In the genomic region with DNA sequence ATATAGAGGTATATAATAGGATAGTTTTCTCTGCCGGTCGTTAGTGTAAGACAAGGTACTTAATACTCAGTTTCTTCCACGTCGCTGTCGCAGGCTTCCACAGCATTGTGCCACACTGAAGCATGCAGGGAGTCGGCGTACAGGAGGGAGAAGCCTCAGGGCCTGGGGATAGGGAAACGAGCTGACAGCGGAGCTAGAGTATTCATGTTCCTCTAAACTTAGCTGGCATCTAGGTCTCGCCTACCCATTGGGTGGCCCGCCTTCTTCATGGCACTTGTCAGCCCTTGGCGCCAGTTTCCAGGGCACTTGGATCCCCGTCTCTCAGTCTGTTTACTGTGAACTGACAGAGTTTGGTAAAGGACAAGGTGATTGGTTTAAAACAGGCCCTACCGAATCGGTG, we compare ENCODE assay signal across 20 cellular contexts.
DNase-seq lines count a peak whose midpoint lies in the region; ATAC-seq, FAIRE-seq and TF ChIP-seq lines count a peak whose summit lies in the region.
"Had no signal": no experiment of that assay in that cellular context is flagged by ENCODE, and none has a peak within 500 bp of the region (broad histone marks: within the 10 kb centered on the region; RNA-seq: fewer than 3 reads in every experiment).

No MANE protein-coding gene starts in this region.

- H3K27ac Mint-ChIP-seq in GM23338, result no peak overlapping the region
- H3K27ac Mint-ChIP-seq in activated naive CD8-positive, alpha-beta T cell treated with anti-CD3 and anti-CD28 coated beads, Interleukin-2, amount 10 ng/mL, durations not matched to agents 7 days and 5 days, result peak overlapping the region; percentile 79
- H3K27ac Mint-ChIP-seq: brain; neural progenitor cell; stimulated activated memory B cell treated with anti-CD40 and anti-IgM and Interleukin-4, amounts not matched to agents 10 μg/mL and 1 μg/mL and 100 μg/mL, for 72 hours had no signal

- H3K4me2 ChIP-seq in GM23338, result no peak overlapping the region
- H3K4me2 ChIP-seq: neural progenitor cell had no signal

- H3K4me3 ChIP-seq in GM23338, result no peak overlapping the region
- H3K4me3 ChIP-seq in sigmoid colon, result no peak overlapping the region
- H3K4me3 ChIP-seq: neural progenitor cell, SK-N-MC had no signal

- H3K36me3 ChIP-seq in GM23338 (ENCODE audit: insufficient read depth) (0 out of 2 replicates have a peak, but pooled peaks cover 4% of the 10 kb centered on the region), sigmoid colon (peaks cover 0 to 13% (median 0%) of the 10 kb centered on the region in 4 donors)
- H3K36me3 ChIP-seq: neural progenitor cell had no signal

- intact Hi-C loops in sigmoid colon (cut with DNase I), result loop anchor here (2.0 kb wide), 1 partner anchor 59 kb away; no protein-coding TSS in a partner anchor

- WGBS in sigmoid colon, 2 donors, result 94 to 97% methylated on average over 15 of the region's 15 CpGs

- peaks cover 3% of the 10 kb centered on the region; the same call in 1 of the 2 replicates for H4K20me1 ChIP-seq in GM23338 (replicated peaks; ENCODE audit: insufficient read depth)

- DNase-seq in activated effector memory CD4-positive, alpha-beta T cell treated with anti-CD3 and anti-CD28 coated beads, Interleukin-2, amount 50 U/mL, for 16 hours, result peak; percentile 48
- no peak for DNase-seq in activated effector memory CD4-positive, alpha-beta T cell treated with Interleukin-2 at 50 U/mL for 16 hours
- DNase-seq in GM23338 (ENCODE audit: low spot score), result no peak
- no peak for DNase-seq in activated naive CD8-positive, alpha-beta T cell treated with anti-CD3 and anti-CD28 coated beads, Interleukin-2, amount 10 ng/mL, durations not matched to agents 7 days and 5 days
- DNase-seq in sigmoid colon, result peak; percentile 72
- DNase-seq in NCI-H2196 (lab: John Stamatoyannopoulos, UW; ENCODE audit: unreplicated experiment), result no peak
- no peak for DNase-seq in urothelium cell line (ENCODE audit: low spot score)
- DNase-seq: activated gamma-delta T cell, cortex of kidney, EL, foreskin fibroblast, hippocampal formation, kidney, NCI-H187 had no signal

- no peaks in the 10 kb centered on the region for H3K27me3 ChIP-seq in GM23338 (ENCODE audit: insufficient read depth)
- H3K27me3 ChIP-seq in sigmoid colon, result no peaks in the 10 kb centered on the region
- H3K27me3 ChIP-seq: neural progenitor cell had no signal

- peaks cover 34% of the 10 kb centered on the region for H3K4me1 Mint-ChIP-seq in GM23338
- peaks cover 69% of the 10 kb centered on the region for H3K4me1 Mint-ChIP-seq in activated naive CD8-positive, alpha-beta T cell treated with anti-CD3 and anti-CD28 coated beads, Interleukin-2, amount 10 ng/mL, durations not matched to agents 7 days and 5 days

- TF ChIP-seq CTCF in GM23338 (conservative IDR thresholded peaks at IDR 0.05; ENCODE audit: low read depth in 2 of 2) (no peak), sigmoid colon (IDR thresholded peaks at IDR 0.05) (no peak)

- no peak for TF ChIP-seq EP300 in sigmoid colon (IDR thresholded peaks at IDR 0.05)

- no peak overlapping the region for H3K4me3 Mint-ChIP-seq in GM23338
- H3K4me3 Mint-ChIP-seq in activated naive CD8-positive, alpha-beta T cell treated with anti-CD3 and anti-CD28 coated beads, Interleukin-2, amount 10 ng/mL, durations not matched to agents 7 days and 5 days, result no peak overlapping the region
- H3K4me3 Mint-ChIP-seq: brain; neural progenitor cell; stimulated activated memory B cell treated with anti-CD40 and anti-IgM and Interleukin-4, amounts not matched to agents 10 μg/mL and 1 μg/mL and 100 μg/mL, for 72 hours had no signal

- H3K27me3 Mint-ChIP-seq in GM23338 (ENCODE audit: insufficient read depth, low read depth, poor library complexity), result no peaks in the 10 kb centered on the region
- no peaks in the 10 kb centered on the region for H3K27me3 Mint-ChIP-seq in activated naive CD8-positive, alpha-beta T cell treated with anti-CD3 and anti-CD28 coated beads, Interleukin-2, amount 10 ng/mL, durations not matched to agents 7 days and 5 days
- H3K27me3 Mint-ChIP-seq: brain; stimulated activated memory B cell treated with anti-CD40 and anti-IgM and Interleukin-4, amounts not matched to agents 10 μg/mL and 1 μg/mL and 100 μg/mL, for 72 hours had no signal

- TF ChIP-seq POLR2A in sigmoid colon (IDR thresholded peaks at IDR 0.05), result no peak

- no peaks in the 10 kb centered on the region for H3K9me3 ChIP-seq in sigmoid colon

- no peaks in the 10 kb centered on the region for H3K9me2 ChIP-seq in GM23338 (ENCODE audit: insufficient read depth)

- H3K9me3 Mint-ChIP-seq in GM23338, result no peaks in the 10 kb centered on the region; the same call in 2 of the 3 replicates
- H3K9me3 Mint-ChIP-seq in activated naive CD8-positive, alpha-beta T cell treated with anti-CD3 and anti-CD28 coated beads, Interleukin-2, amount 10 ng/mL, durations not matched to agents 7 days and 5 days, result no peaks in the 10 kb centered on the region
- H3K9me3 Mint-ChIP-seq: brain; neural progenitor cell; stimulated activated memory B cell treated with anti-CD40 and anti-IgM and Interleukin-4, amounts not matched to agents 10 μg/mL and 1 μg/mL and 100 μg/mL, for 72 hours had no signal

- H3K27ac ChIP-seq in GM23338 (ENCODE audit: low read depth) (peak overlapping the region; percentile 14; the same call in 1 of the 2 replicates), sigmoid colon (peak overlapping the region in 3 of 4 donors; percentile 79 to 92 (median 81))
- H3K27ac ChIP-seq: neural progenitor cell, SK-N-MC had no signal

- no peaks in the 10 kb centered on the region for H3F3A ChIP-seq in GM23338 (replicated peaks; ENCODE audit: low read depth)

- no peak for ATAC-seq in GM23338
- ATAC-seq in activated naive CD8-positive, alpha-beta T cell treated with anti-CD3 and anti-CD28 coated beads, Interleukin-2, amount 10 ng/mL, durations not matched to agents 7 days and 5 days (ENCODE audit: low read depth), result no peak
- ATAC-seq in GM18498 (IDR thresholded peaks at IDR 0.05; ENCODE audit: unreplicated experiment), result no peak
- ATAC-seq: stimulated activated memory B cell treated with anti-CD40 and anti-IgM and Interleukin-4, amounts not matched to agents 10 μg/mL and 1 μg/mL and 100 μg/mL, for 72 hours had no signal

- FAIRE-seq in urothelium cell line (lab: Jason Lieb, UNC), result no peak
- FAIRE-seq: endothelial cell of umbilical vein, kidney had no signal

- H3K4me1 ChIP-seq in GM23338 (ENCODE audit: insufficient read depth) (peaks cover 23% of the 10 kb centered on the region), sigmoid colon (peaks cover 0 to 82% (median 63%) of the 10 kb centered on the region in 4 donors)

- H3K36me3 Mint-ChIP-seq in GM23338 (ENCODE audit: low read depth), result peaks cover 31% of the 10 kb centered on the region
- peaks cover 33% of the 10 kb centered on the region for H3K36me3 Mint-ChIP-seq in activated naive CD8-positive, alpha-beta T cell treated with anti-CD3 and anti-CD28 coated beads, Interleukin-2, amount 10 ng/mL, durations not matched to agents 7 days and 5 days

- POLR2A ChIA-PET in activated naive CD8-positive, alpha-beta T cell treated with anti-CD3 and anti-CD28 coated beads, Interleukin-2, amount 10 ng/mL, durations not matched to agents 7 days and 5 days (lab: Charles Lee), result interaction anchor here (0.7 to 3.3 kb wide), 2 partner anchors 16 to 76 kb away, joined by 4 to 18 read pairs; no protein-coding TSS in a partner anchor

- H2AFZ ChIP-seq in GM23338, result no peak overlapping the region
- H2AFZ ChIP-seq: neural progenitor cell had no signal

- H3K79me2 ChIP-seq in GM23338 (replicated peaks; ENCODE audit: insufficient read depth), result peaks cover 54% of the 10 kb centered on the region

TF ChIP-seq in GM23338, 12 proteins besides CTCF, POLR2A, EP300 and RAD21 (continues in another document):
- no peak for TF ChIP-seq POLR2AphosphoS5 (IDR thresholded peaks at IDR 0.05; ENCODE audit: low read depth)
- no peak for TF ChIP-seq NANOG (IDR thresholded peaks at IDR 0.05; ENCODE audit: borderline replicate concordance)
- no peak for TF ChIP-seq EZH2phosphoT487 (IDR thresholded peaks at IDR 0.05; ENCODE audit: unreplicated experiment)
- TF ChIP-seq ETS1 (IDR thresholded peaks at IDR 0.05), result no peak

Comparison
In these comparisons a context has a peak if more than half of its experiments do, and no peak if none do; other contexts are left out.
1. DNase-seq: peak in activated effector memory CD4-positive, alpha-beta T cell treated with anti-CD3 and anti-CD28 coated beads, Interleukin-2, amount 50 U/mL, for 16 hours (single experiment) and sigmoid colon (single experiment); none in activated effector memory CD4-positive, alpha-beta T cell treated with Interleukin-2 at 50 U/mL for 16 hours (single experiment), GM23338 (single experiment), activated naive CD8-positive, alpha-beta T cell treated with anti-CD3 and anti-CD28 coated beads, Interleukin-2, amount 10 ng/mL, durations not matched to agents 7 days and 5 days (single experiment), NCI-H2196 (single experiment) and urothelium cell line (single experiment).